ENCODE assay signal across 1 cellular context in the genomic region with DNA sequence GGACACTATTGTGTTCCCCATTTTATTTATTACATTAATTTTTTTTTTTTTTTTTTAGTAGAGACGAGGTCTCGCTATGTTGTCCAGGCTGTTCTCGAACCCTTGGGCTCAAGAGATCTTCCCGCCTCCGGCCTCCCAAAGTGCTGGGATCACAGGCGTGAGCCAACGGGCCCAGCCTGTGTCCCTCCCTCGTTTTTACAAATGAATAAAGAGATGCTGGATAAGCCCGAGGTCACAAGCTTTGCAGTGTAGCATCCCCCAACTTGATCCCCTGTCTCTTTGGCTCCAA.
TF ChIP-seq lines count a peak whose summit lies in the region.

No MANE protein-coding gene starts in this region.

TF ChIP-seq in GM23338, 12 proteins besides CTCF, POLR2A, EP300 and RAD21 (continued from another document):
- TF ChIP-seq ZNF462 (CRISPR knock-in tag; IDR thresholded peaks at IDR 0.05) = no peak
- no peak for TF ChIP-seq NANOG (IDR thresholded peaks at IDR 0.05; ENCODE audit: borderline replicate concordance)
- TF ChIP-seq EZH2phosphoT487 (IDR thresholded peaks at IDR 0.05; ENCODE audit: unreplicated experiment) = no peak
- TF ChIP-seq EZH2 (IDR thresholded peaks at IDR 0.05; ENCODE audit: low read depth, unreplicated experiment) = no peak
